ENCODE assay signal across 8 cellular contexts in the genomic region with DNA sequence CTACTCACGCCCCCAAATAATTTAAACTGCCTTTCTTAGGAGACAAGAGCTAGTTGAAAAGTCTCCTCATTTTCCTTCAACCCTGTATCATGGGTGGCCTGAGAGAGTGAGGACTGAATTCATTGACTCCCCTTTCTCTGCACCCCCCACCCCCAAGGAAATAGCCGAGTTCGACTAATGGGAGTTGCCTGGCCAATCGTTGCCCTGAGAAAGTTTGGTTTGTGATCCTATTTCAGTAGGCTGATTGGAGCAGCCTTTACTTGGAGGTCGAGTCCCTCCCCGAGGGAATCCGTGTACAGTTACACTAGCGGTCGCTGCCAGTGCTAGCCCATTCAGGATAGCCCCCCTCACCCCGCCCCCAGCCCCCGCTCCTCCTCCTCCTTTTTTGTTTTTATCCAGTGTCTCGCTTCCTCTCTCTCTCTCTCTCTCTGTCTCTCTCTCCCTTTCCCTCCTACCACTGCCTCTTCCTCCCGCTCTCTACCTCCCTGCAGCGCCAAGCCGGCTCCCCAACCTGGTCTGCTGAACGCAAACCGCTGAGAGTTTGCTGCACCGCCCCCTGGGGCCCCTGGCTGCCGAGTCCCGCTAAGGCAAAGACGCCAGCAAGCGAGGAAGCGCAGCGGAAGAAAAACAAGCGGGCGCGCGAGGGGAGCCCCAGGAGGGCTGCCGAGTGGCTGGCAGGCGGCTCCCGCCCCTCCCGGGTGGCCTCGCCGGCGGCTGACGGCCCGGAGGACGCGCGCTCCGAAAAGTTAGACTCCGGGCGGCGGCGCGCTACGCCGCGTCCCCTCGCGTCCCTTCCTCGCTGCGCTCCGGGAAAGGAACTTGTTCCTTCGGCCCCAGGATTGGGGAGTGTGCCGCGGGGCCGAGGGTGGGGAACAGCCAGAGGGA. TPM values are rescaled to one million over a fixed set of nuclear protein-coding genes. Genes with fewer than 3 reads are reported as not detected.
DNase-seq lines count a peak whose midpoint lies in the region; ATAC-seq lines count a peak whose summit lies in the region.

A gene (plus strand): TSS at position 419 of the 885 bp plus-strand sequence. CDS start 524 bp downstream, outside the sequence.

- 2% methylated on average over 58 of the region's 58 CpGs for WGBS in right cardiac atrium

- H3K36me3 ChIP-seq in ACC112 (ENCODE audit: insufficient read depth, low read length) (no peaks in the 10 kb centered on the region), SK-N-MC (ENCODE audit: insufficient read depth, low read length) (no peaks in the 10 kb centered on the region)

- H3K4me1 ChIP-seq in ACC112 (ENCODE audit: control insufficient read depth, insufficient read depth, low read length, unreplicated experiment) = peaks cover 9% of the 10 kb centered on the region
- H3K4me1 ChIP-seq in right cardiac atrium (ENCODE audit: control insufficient read depth, insufficient read depth, low read length) = no peaks in the 10 kb centered on the region

- peak within 1 kb of the TSS; percentile 74 for H3K9ac ChIP-seq in SK-N-MC (ENCODE audit: insufficient read length)

- H3K9me3 Mint-ChIP-seq in activated naive CD8-positive, alpha-beta T cell (ENCODE audit: low read depth) = no peaks in the 10 kb centered on the region

- no peaks in the 10 kb centered on the region for H3K36me3 Mint-ChIP-seq in activated naive CD8-positive, alpha-beta T cell

- peak within 1 kb of the TSS; percentile 66 for H3K27ac Mint-ChIP-seq in activated naive CD8-positive, alpha-beta T cell

- H3K4me3 ChIP-seq in ACC112 (ENCODE audit: low read depth, low read length) (peak within 1 kb of the TSS; percentile 84), SK-N-MC (peak within 1 kb of the TSS; percentile 93), right cardiac atrium (ENCODE audit: low read length) (peak within 1 kb of the TSS; percentile 37), skeletal muscle cell (ENCODE audit: low read depth, low read length) (peak within 1 kb of the TSS; percentile 63)

- H3K27ac ChIP-seq in ACC112 (ENCODE audit: low read depth, low read length) = peak within 1 kb of the TSS; percentile 47; the same call in 1 of the 2 replicates
- H3K27ac ChIP-seq in SK-N-MC = peak within 1 kb of the TSS; percentile 50; the same call in 1 of the 2 replicates
- no peak within 1 kb of the TSS for H3K27ac ChIP-seq in right cardiac atrium (ENCODE audit: low read length)

- ATAC-seq in GM19043 (IDR thresholded peaks at IDR 0.05; ENCODE audit: low read depth, unreplicated experiment) = peak; percentile 60
- ATAC-seq in HG03565 (IDR thresholded peaks at IDR 0.05; ENCODE audit: unreplicated experiment) = peak; percentile 52
- ATAC-seq in right cardiac atrium = peak; percentile 68 to 75

- H3K4me3 Mint-ChIP-seq in activated naive CD8-positive, alpha-beta T cell = peak within 1 kb of the TSS; percentile 88

- DNase-seq in SK-N-MC (ENCODE audit: low read depth, low spot score) (peak; percentile 37), right cardiac atrium (peak; percentile 48 to 83 (median 80)), skeletal muscle cell (ENCODE audit: low read depth) (no peak), COLO829 (ENCODE audit: low spot score) (no peak)

- H3K4me1 Mint-ChIP-seq in activated naive CD8-positive, alpha-beta T cell (ENCODE audit: low read depth) = peaks cover 19% of the 10 kb centered on the region

- peaks cover 2% of the 10 kb centered on the region for H3K27me3 Mint-ChIP-seq in activated naive CD8-positive, alpha-beta T cell

- H3K79me2 ChIP-seq in ACC112 (ENCODE audit: control insufficient read depth, insufficient read depth, low read length, unreplicated experiment) = no peaks in the 10 kb centered on the region

- no peaks in the 10 kb centered on the region for H3K9me3 ChIP-seq in SK-N-MC (ENCODE audit: low read depth, low read length)
- H3K9me3 ChIP-seq in right cardiac atrium (ENCODE audit: control insufficient read depth, low read length) = no peaks in the 10 kb centered on the region

- H2AFZ ChIP-seq in ACC112 (ENCODE audit: low read length, unreplicated experiment) = peak within 1 kb of the TSS; percentile 78

- intact Hi-C loops in right cardiac atrium (cut with DNase I) = no loop called here

- H3K27me3 ChIP-seq in ACC112 (ENCODE audit: insufficient read depth, low read length) = peaks cover 52% of the 10 kb centered on the region
- no peaks in the 10 kb centered on the region for H3K27me3 ChIP-seq in right cardiac atrium (ENCODE audit: control insufficient read depth, insufficient read depth)

RNA-seq across cellular contexts. Expression of the gene that starts here (rescaled TPM):
- 1 to 10 TPM; 2.4 to 4.1 (median 3.2) TPM for total RNA-seq in right cardiac atrium
- polyA plus RNA-seq in right cardiac atrium = 2.0 TPM

Comparison
In these comparisons a context has a peak if more than half of its experiments do, and no peak if none do; other contexts are left out.
1. H3K4me3 ChIP-seq: peak in every context shown above with its lines; median percentile 93 in SK-N-MC; 84 in ACC112; 63 in skeletal muscle cell; 37 in right cardiac atrium.
2. DNase-seq: peak in SK-N-MC (single experiment) and right cardiac atrium (3 of 3); none in skeletal muscle cell (single experiment) and COLO829 (single experiment).
3. Peak in every context shown above with its lines, with median percentiles within 50 percentile points of each other: ATAC-seq.